In genomic region chr19:49676690-49677231, GRCh38 we compare ENCODE assay signal across 8 cellular contexts. TPM values are rescaled to one million over a fixed set of nuclear protein-coding genes. Genes with fewer than 3 reads are reported as not detected.
A peak's percentile ranks its signal among the peaks of the same experiment; 100 is the strongest.
DNase-seq lines count a peak whose midpoint lies in the region; TF ChIP-seq lines count a peak whose summit lies in the region.

No MANE protein-coding gene starts in this region.

- H3K27ac Mint-ChIP-seq in HFFc6, result peak overlapping the region; percentile 99

- peaks cover 4% of the 10 kb centered on the region; the same call in 1 of the 2 replicates for H3K36me3 Mint-ChIP-seq in HFFc6 (ENCODE audit: low read depth)

- DNase-seq in G401 (ENCODE audit: low spot score) (peak; percentile 100), HFFc6 (peak; percentile 100), NAMALWA (ENCODE audit: low spot score) (peak; percentile 100), SK-N-DZ (ENCODE audit: low spot score) (peak; percentile 98), germinal center (ENCODE audit: low spot score) (peak; percentile 97), substantia nigra (lab: John Stamatoyannopoulos, UW) (peak; percentile 89 to 100 (median 100))
- peak; percentile 98 for DNase-seq in activated naive CD4-positive, alpha-beta T cell treated with anti-CD3 and anti-CD28 coated beads, Interleukin-2, amount 50 U/mL, for 16 hours

- no peaks in the 10 kb centered on the region for H3K9me3 Mint-ChIP-seq in HFFc6

- in situ Hi-C loops in G401 (cut with HindIII; ENCODE audit: low sequenced_read_pairs), result loop anchor here (10.0 kb wide), 1 partner anchor 162 kb away; the partner anchor contains the start of gene FCGRT

- H3K27ac ChIP-seq in neutrophil (peak overlapping the region; percentile 90), substantia nigra (ENCODE audit: low read depth, low read length, poor library complexity, severe bottlenecking) (peak overlapping the region; percentile 89)

- peak overlapping the region; percentile 68 to 92 for H3K4me3 ChIP-seq in neutrophil (ENCODE audit: low read depth in 1 of 2, low read length in 1 of 2)

- H3K27me3 Mint-ChIP-seq in HFFc6 (ENCODE audit: insufficient read depth), result peaks cover 7% of the 10 kb centered on the region

- H3K4me3 Mint-ChIP-seq in HFFc6, result peak overlapping the region; percentile 97

- peaks cover 35% of the 10 kb centered on the region for H3K4me1 Mint-ChIP-seq in HFFc6 (ENCODE audit: low read depth)

- H3K9me3 ChIP-seq in neutrophil, result no peaks in the 10 kb centered on the region

- H3K4me1 ChIP-seq in neutrophil (ENCODE audit: control insufficient read depth in 1 of 2, insufficient read depth in 1 of 2, low read depth in 1 of 2, low read length in 1 of 2), result peaks cover 30 to 33% of the 10 kb centered on the region in 2 experiments

- TF ChIP-seq CTCF in HFFc6 (IDR thresholded peaks at IDR 0.05), result no peak
- TF ChIP-seq CTCF in neutrophil (IDR thresholded peaks at IDR 0.05), result peak; percentile 27

- no peaks in the 10 kb centered on the region for H3K36me3 ChIP-seq in neutrophil

- no peaks in the 10 kb centered on the region for H3K27me3 ChIP-seq in neutrophil

RNA-seq across cellular contexts. Expression of gene PRMT1, which starts 0.3 kb away (rescaled TPM):
- 633 and 640 TPM in 2 replicates for total RNA-seq in G401 (2014; rRNA removed; shearing (Covaris generic))
- 100 to 1,000 TPM; 209 to 226 (median 217) TPM for total RNA-seq in HFFc6 (2021; fragmentation: NEBNext Ultra II Directional; extraction: Animal tissue kit (Norgen Biotek cat#: 25700))
- 454 and 480 TPM in 2 replicates for polyA plus RNA-seq in SK-N-DZ (2014; cell fraction: cytosol; rRNA removed)
- 349 and 359 TPM in 2 replicates for polyA plus RNA-seq in SK-N-DZ (2014; cell fraction: nucleus; rRNA removed)

RNA-seq across cellular contexts. Expression of gene BCL2L12, which starts 11.0 kb away (rescaled TPM):
- total RNA-seq in G401 (2014; rRNA removed; shearing (Covaris generic)), result 8.1 and 13.9 TPM in 2 replicates
- total RNA-seq in HFFc6 (2021; fragmentation: NEBNext Ultra II Directional; extraction: Animal tissue kit (Norgen Biotek cat#: 25700)), result 10 to 100 TPM; 23.9 to 34.2 (median 33.4) TPM
- 3.4 and 4.0 TPM in 2 replicates for polyA plus RNA-seq in SK-N-DZ (2014; cell fraction: cytosol; rRNA removed)
- 3.1 and 6.2 TPM in 2 replicates for polyA plus RNA-seq in SK-N-DZ (2014; cell fraction: nucleus; rRNA removed)

RNA-seq across cellular contexts. Expression of gene IRF3, which starts 11.1 kb away (rescaled TPM):
- 56.7 and 59.6 TPM in 2 replicates for total RNA-seq in G401 (2014; rRNA removed; shearing (Covaris generic))
- 10 to 100 TPM; 55.5 to 72.8 (median 58.7) TPM for total RNA-seq in HFFc6 (2021; fragmentation: NEBNext Ultra II Directional; extraction: Animal tissue kit (Norgen Biotek cat#: 25700))
- polyA plus RNA-seq in SK-N-DZ (2014; cell fraction: cytosol; rRNA removed), result 25.6 and 32.7 TPM in 2 replicates
- 30.2 and 41.0 TPM in 2 replicates for polyA plus RNA-seq in SK-N-DZ (2014; cell fraction: nucleus; rRNA removed)

RNA-seq across cellular contexts. Expression of gene ADM5, which starts 12.6 kb away (rescaled TPM):
- 1.1 and 1.7 TPM in 2 replicates for total RNA-seq in G401 (2014; rRNA removed; shearing (Covaris generic))
- under 1 TPM; 0.74 to 0.99 (median 0.87) TPM for total RNA-seq in HFFc6 (2021; fragmentation: NEBNext Ultra II Directional; extraction: Animal tissue kit (Norgen Biotek cat#: 25700))
- 5.0 and 5.4 TPM in 2 replicates for polyA plus RNA-seq in SK-N-DZ (2014; cell fraction: cytosol; rRNA removed)
- 48.1 and 54.9 TPM in 2 replicates for polyA plus RNA-seq in SK-N-DZ (2014; cell fraction: nucleus; rRNA removed)

RNA-seq across cellular contexts. Expression of gene CPT1C, which starts 14.2 kb away (rescaled TPM):
- total RNA-seq in G401 (2014; rRNA removed; shearing (Covaris generic)), result 38.8 and 54.5 TPM in 2 replicates
- 10 to 100 TPM; 32.7 to 42.6 (median 36.4) TPM for total RNA-seq in HFFc6 (2021; fragmentation: NEBNext Ultra II Directional; extraction: Animal tissue kit (Norgen Biotek cat#: 25700))
- polyA plus RNA-seq in SK-N-DZ (2014; cell fraction: cytosol; rRNA removed), result 28.3 and 32.8 TPM in 2 replicates
- polyA plus RNA-seq in SK-N-DZ (2014; cell fraction: nucleus; rRNA removed), result 148 and 189 TPM in 2 replicates

Comparison
In these comparisons a context has a peak if more than half of its experiments do, and no peak if none do; other contexts are left out.
1. Peak in every context shown above with its lines: DNase-seq, H3K4me3 ChIP-seq and H3K27ac ChIP-seq.